Comparison of ENCODE assay signal across 10 cellular contexts in genomic region chr22:21939392-21940319, GRCh38. TPM values are rescaled to one million over a fixed set of nuclear protein-coding genes. Genes with fewer than 3 reads are reported as not detected.
DNase-seq lines count a peak whose midpoint lies in the region; TF ChIP-seq lines count a peak whose summit lies in the region.
"Had no signal": no experiment of that assay in that cellular context is flagged by ENCODE, and none has a peak within 500 bp of the region (broad histone marks: within the 10 kb centered on the region; RNA-seq: fewer than 3 reads in every experiment).

No MANE protein-coding gene starts in this region.

- TF ChIP-seq RAD21 in neural cell (conservative IDR thresholded peaks at IDR 0.05), result no peak

- no peaks in the 10 kb centered on the region for H3K9me3 ChIP-seq in BLaER1 treated with 17β-estradiol and CSF1 and Interleukin-3, amounts not matched to agents 10 nM and 100 nM (replicated peaks in 1 of 11)
- H3K9me3 ChIP-seq in duodenal mucosa (ENCODE audit: control insufficient read depth in 1 of 2, low read length in 2 of 2), result no peaks in the 10 kb centered on the region
- no peaks in the 10 kb centered on the region for H3K9me3 ChIP-seq in neural cell (ENCODE audit: low read length)
- H3K9me3 ChIP-seq: mucosa of descending colon had no signal

- peaks cover 2% of the 10 kb centered on the region for H3K36me3 Mint-ChIP-seq in chondrocyte (ENCODE audit: low read depth)

- TF ChIP-seq POLR2A in NB4 (IDR thresholded peaks at IDR 0.05; ENCODE audit: extremely low read depth, insufficient read length), result no peak

- H2AFZ ChIP-seq in neural cell (ENCODE audit: low read depth, low read length), result no peak overlapping the region

- H3K4me1 ChIP-seq in BLaER1 treated with 17β-estradiol and CSF1 and Interleukin-3, amounts not matched to agents 10 nM and 100 nM, result peaks cover 89 to 98% (median 93%) of the 10 kb centered on the region in 10 experiments
- peaks cover 26 to 51% of the 10 kb centered on the region in 2 donors for H3K4me1 ChIP-seq in duodenal mucosa (ENCODE audit: control insufficient read depth in 1 of 2, insufficient read depth in 2 of 2, low read length in 2 of 2)

- H3K9me3 Mint-ChIP-seq in chondrocyte (ENCODE audit: low read depth), result no peaks in the 10 kb centered on the region

- peak overlapping the region; percentile 78 to 95 (median 89) for H3K27ac ChIP-seq in BLaER1 treated with 17β-estradiol and CSF1 and Interleukin-3, amounts not matched to agents 10 nM and 100 nM
- peak overlapping the region; percentile 37 for H3K27ac ChIP-seq in duodenal mucosa (ENCODE audit: low read depth, low read length)
- H3K27ac ChIP-seq in neural cell (ENCODE audit: low read length), result peak overlapping the region; percentile 96

- DNase-seq in NB4 (ENCODE audit: low read depth) (peak; percentile 79), ecto neural progenitor cell (ENCODE audit: low spot score) (no peak), NCI-H1417 (lab: John Stamatoyannopoulos, UW) (no peak), HCEC 1CT (no peak), chondrocyte (ENCODE audit: low spot score) (no peak)
- DNase-seq: KG1 had no signal

- H3K9ac ChIP-seq in BLaER1 treated with 17β-estradiol and CSF1 and Interleukin-3, amounts not matched to agents 10 nM and 100 nM, result peak overlapping the region; percentile 76 to 87 (median 82)
- H3K9ac ChIP-seq in duodenal mucosa (ENCODE audit: low read depth in 1 of 2, low read length in 2 of 2) (no peak overlapping the region), neural cell (ENCODE audit: low read length) (peak overlapping the region; percentile 88)

- no peak for TF ChIP-seq CTCF in NB4 (IDR thresholded peaks at IDR 0.05; ENCODE audit: low read depth, low read length)
- no peak for TF ChIP-seq CTCF in neural cell (IDR thresholded peaks at IDR 0.05; ENCODE audit: poor library complexity, severe bottlenecking)
- TF ChIP-seq CTCF in chondrocyte (IDR thresholded peaks at IDR 0.05), result no peak

- H3K4me2 ChIP-seq in BLaER1 treated with 17β-estradiol and CSF1 and Interleukin-3, amounts not matched to agents 10 nM and 100 nM, result peak overlapping the region; percentile 90 to 99 (median 97)
- no peak overlapping the region for H3K4me2 ChIP-seq in neural cell (ENCODE audit: low read length)

- no peaks in the 10 kb centered on the region for H3K27me3 ChIP-seq in BLaER1 treated with 17β-estradiol and CSF1 and Interleukin-3, amounts not matched to agents 10 nM and 100 nM
- no peaks in the 10 kb centered on the region for H3K27me3 ChIP-seq in duodenal mucosa (ENCODE audit: control insufficient read depth in 1 of 2, insufficient read depth in 2 of 2, low read length in 2 of 2)
- H3K27me3 ChIP-seq in neural cell (ENCODE audit: insufficient read depth, low read depth, low read length), result no peaks in the 10 kb centered on the region

- H4K20me1 ChIP-seq in BLaER1 treated with 17β-estradiol and CSF1 and Interleukin-3, amounts not matched to agents 10 nM and 100 nM, result peaks cover 0 to 3% (median 0%) of the 10 kb centered on the region in 11 experiments; a peak in 1 of 22 replicates
- H4K20me1 ChIP-seq in neural cell (ENCODE audit: insufficient read depth), result no peaks in the 10 kb centered on the region

- no peaks in the 10 kb centered on the region for H3F3A ChIP-seq in neural cell (ENCODE audit: insufficient read depth, low read length, poor library complexity, severe bottlenecking)

- H3K4me3 ChIP-seq in BLaER1 treated with 17β-estradiol and CSF1 and Interleukin-3, amounts not matched to agents 10 nM and 100 nM, result peak overlapping the region; percentile 46 to 73 (median 58); a peak in 19 of 20 replicates
- no peak overlapping the region for H3K4me3 ChIP-seq in NB4 (ENCODE audit: low read depth, low read length)
- no peak overlapping the region for H3K4me3 ChIP-seq in duodenal mucosa (ENCODE audit: low read depth in 1 of 2, low read length in 2 of 2)
- peak overlapping the region; percentile 71 for H3K4me3 ChIP-seq in neural cell (ENCODE audit: low read length)
- H3K4me3 ChIP-seq: mucosa of descending colon had no signal

- H3K4me1 Mint-ChIP-seq in chondrocyte (ENCODE audit: low read depth), result peaks cover 62% of the 10 kb centered on the region

- no peak for TF ChIP-seq EP300 in neural cell (conservative IDR thresholded peaks at IDR 0.05; ENCODE audit: poor library complexity, severe bottlenecking)

- peaks cover 10 to 43% (median 23%) of the 10 kb centered on the region in 11 experiments for H3K36me3 ChIP-seq in BLaER1 treated with 17β-estradiol and CSF1 and Interleukin-3, amounts not matched to agents 10 nM and 100 nM
- H3K36me3 ChIP-seq in duodenal mucosa (ENCODE audit: control insufficient read depth in 1 of 2, insufficient read depth in 2 of 2, low read length in 2 of 2) (peaks cover 0 to 9% of the 10 kb centered on the region in 2 donors), neural cell (ENCODE audit: insufficient read depth, low read length) (no peaks in the 10 kb centered on the region)

- H3K4me3 Mint-ChIP-seq in chondrocyte (ENCODE audit: unreplicated experiment), result no peak overlapping the region

- H3K79me2 ChIP-seq in neural cell (replicated peaks; ENCODE audit: insufficient read depth, low read length), result no peaks in the 10 kb centered on the region

- H3K9me2 ChIP-seq in neural cell (ENCODE audit: insufficient read depth, low read length), result no peaks in the 10 kb centered on the region

- H3K27me3 Mint-ChIP-seq in chondrocyte (ENCODE audit: low read depth), result no peaks in the 10 kb centered on the region

- no peak overlapping the region for H3K27ac Mint-ChIP-seq in chondrocyte (ENCODE audit: unreplicated experiment)

TF ChIP-seq in neural cell, 6 proteins besides CTCF, POLR2A, EP300 and RAD21:
- TF ChIP-seq SMC3 (conservative IDR thresholded peaks at IDR 0.05; ENCODE audit: poor library complexity), result no peak
- TF ChIP-seq EZH2 (IDR thresholded peaks at IDR 0.05; ENCODE audit: borderline replicate concordance, insufficient read depth, low read length, poor library complexity, severe bottlenecking), result no peak
TF ChIP-seq in neural cell: peak in this region for 0.

RNA-seq across cellular contexts. Expression of gene PPM1F, which starts 13.0 kb away (rescaled TPM):
- polyA plus RNA-seq in neural cell, result 28.3 and 29.7 TPM in 2 replicates
- polyA minus RNA-seq in neural cell, result 36.8 and 44.8 TPM in 2 replicates
- total RNA-seq in chondrocyte, result 26.2 to 32.3 TPM (median 28.1 TPM) in 3 replicates

RNA-seq across cellular contexts. Expression of gene TOP3B, which starts 42.9 kb away (rescaled TPM):
- 33.7 and 37.9 TPM in 2 replicates for polyA plus RNA-seq in neural cell
- polyA minus RNA-seq in neural cell, result 36.3 and 38.9 TPM in 2 replicates
- 23.3 to 38.1 TPM (median 25.8 TPM) in 3 replicates for total RNA-seq in chondrocyte

Comparison
In these comparisons a context has a peak if more than half of its experiments do, and no peak if none do; other contexts are left out.
1. H3K27ac ChIP-seq: peak in every context shown above with its lines; median percentile 96 in neural cell; 89 in BLaER1 treated with 17β-estradiol and CSF1 and Interleukin-3, amounts not matched to agents 10 nM and 100 nM; 37 in duodenal mucosa.
2. H3K4me3 ChIP-seq: peak in BLaER1 treated with 17β-estradiol and CSF1 and Interleukin-3, amounts not matched to agents 10 nM and 100 nM (10 of 10) and neural cell (single experiment); none in NB4 (single experiment) and duodenal mucosa (0 of 2).
3. H3K9ac ChIP-seq: peak in BLaER1 treated with 17β-estradiol and CSF1 and Interleukin-3, amounts not matched to agents 10 nM and 100 nM (11 of 11) and neural cell (single experiment); none in duodenal mucosa (0 of 2).